In the genomic region with DNA sequence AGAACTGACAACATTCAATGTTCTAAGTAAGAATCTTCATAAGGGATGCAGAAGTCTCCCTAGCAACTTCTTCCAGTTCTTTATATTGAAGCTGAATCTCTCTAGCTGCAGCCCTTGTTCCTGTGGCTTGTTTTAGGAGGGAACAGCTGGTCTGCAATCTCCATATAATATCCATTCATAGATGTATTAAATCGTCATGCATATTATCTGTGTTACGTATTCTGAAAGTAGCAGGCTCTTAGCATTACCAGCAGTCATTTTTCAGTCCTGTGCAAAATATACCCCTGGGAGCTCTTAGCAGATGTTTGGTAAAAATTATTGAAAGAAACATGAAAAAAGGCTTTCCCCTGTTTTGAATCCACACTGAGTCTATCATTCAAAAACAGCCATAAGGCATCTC, we compare ENCODE assay signal across 19 cellular contexts.
"Had no signal": no experiment of that assay in that cellular context is flagged by ENCODE, and none has a peak within 500 bp of the region (broad histone marks: within the 10 kb centered on the region; RNA-seq: fewer than 3 reads in every experiment).

No MANE protein-coding gene starts in this region.

- H3K4me3 ChIP-seq: dorsolateral prefrontal cortex, esophagus muscularis mucosa, mucosa of descending colon, tibial artery, vagina had no signal

- H2AFZ ChIP-seq: parathyroid adenoma had no signal

- ATAC-seq: activated CD4-positive, alpha-beta T cell treated with anti-CD3 and anti-CD28 coated beads for 36 hours; mucosa of descending colon; stimulated activated memory B cell treated with anti-CD40 and anti-IgM and Interleukin-4, amounts not matched to agents 10 μg/mL and 1 μg/mL and 100 μg/mL, for 72 hours had no signal

- H3K79me2 ChIP-seq: parathyroid adenoma had no signal

- H3K9me3 ChIP-seq: esophagus muscularis mucosa, mucosa of descending colon, tibial artery, vagina had no signal

- H3K36me3 ChIP-seq: esophagus muscularis mucosa, tibial artery, vagina had no signal

- H3K9ac ChIP-seq: parathyroid adenoma had no signal

- DNase-seq: activated CD4-positive, alpha-beta memory T cell treated with anti-CD3 and anti-CD28 coated beads, Interleukin-2, amount 10 ng/mL, durations not matched to agents 7 days and 5 days; activated CD4-positive, alpha-beta T cell treated with anti-CD3 and anti-CD28 coated beads for 36 hours; activated gamma-delta T cell; activated naive CD8-positive, alpha-beta T cell treated with anti-CD3 and anti-CD28 coated beads, Interleukin-2, amount 10 ng/mL, durations not matched to agents 7 days and 5 days; activated T-cell treated with anti-CD3 and anti-CD28 coated beads, Interleukin-2, amount 50 U/mL, for 48 hours; anterior cingulate cortex; dorsolateral prefrontal cortex; immature natural killer cell; mucosa of descending colon; nephron progenitor cell; retina; stimulated activated CD4-positive, alpha-beta T cell treated with anti-CD3 and anti-CD28 coated beads, Interleukin-1b, Interleukin-23, amount 100 ng/mL, for 48 hours; T1000; tibial artery had no signal

- H3K4me1 ChIP-seq: esophagus muscularis mucosa, parathyroid adenoma, tibial artery, vagina had no signal

- H3K27ac ChIP-seq: dorsolateral prefrontal cortex, esophagus muscularis mucosa, parathyroid adenoma, tibial artery, vagina, VCaP had no signal

- H3K27me3 ChIP-seq: dorsolateral prefrontal cortex, esophagus muscularis mucosa, tibial artery, vagina had no signal
